In genomic region chr22:34885852-34886251, GRCh38 we compare ENCODE assay signal across 26 cellular contexts.
"Had no signal": no experiment of that assay in that cellular context is flagged by ENCODE, and none has a peak within 500 bp of the region (broad histone marks: within the 10 kb centered on the region; RNA-seq: fewer than 3 reads in every experiment).

No MANE protein-coding gene starts in this region.

- H3K4me3 ChIP-seq: body of pancreas, cardiac muscle cell, colonic mucosa, gastrocnemius medialis had no signal

- DNase-seq: activated CD4-positive, alpha-beta memory T cell treated with anti-CD3 and anti-CD28 coated beads, Interleukin-2, amount 10 ng/mL, durations not matched to agents 7 days and 5 days; activated CD4-positive, alpha-beta T cell treated with anti-CD3 and anti-CD28 coated beads for 1 hour; activated CD4-positive, alpha-beta T cell treated with anti-CD3 and anti-CD28 coated beads for 4 hours; activated CD4-positive, alpha-beta T cell treated with anti-CD3 and anti-CD28 coated beads, Interleukin-2, amount 10 ng/mL, durations not matched to agents 7 days and 5 days; activated CD4-positive, alpha-beta T cell treated with anti-CD3 and anti-CD28 coated beads, Interleukin-2, amount 50 U/mL, for 4 hours; activated effector memory CD4-positive, alpha-beta T cell treated with Interleukin-2 at 50 U/mL for 16 hours; activated gamma-delta T cell treated with Interleukin-2 at 50 U/mL for 16 hours; activated naive CD4-positive, alpha-beta T cell treated with anti-CD3 and anti-CD28 coated beads, Interleukin-2, amount 50 U/mL, for 16 hours; activated naive CD4-positive, alpha-beta T cell treated with Interleukin-2 at 50 U/mL for 16 hours; activated T-cell treated with anti-CD3 and anti-CD28 coated beads, Interleukin-2, amount 50 U/mL, for 4 hours; amniotic stem cell; anterior cingulate cortex; body of pancreas; central memory CD4-positive, alpha-beta T cell; cerebellar nuclear complex; colonic mucosa; effector CD8-positive, alpha-beta T cell; foreskin fibroblast; gastrocnemius medialis; T-helper 2 cell had no signal

- ATAC-seq: activated T-cell treated with anti-CD3 and anti-CD28 coated beads, Interleukin-2, amount 50 U/mL, for 4 hours; activated T-helper 17 cell treated with anti-CD3 and anti-CD28 coated beads, Interleukin-2, amount 50 U/mL, for 72 hours; body of pancreas; gastrocnemius medialis; WTC11 had no signal

- FAIRE-seq: astrocyte, endometrium, endothelial cell of umbilical vein had no signal

- H3K36me3 ChIP-seq: cardiac muscle cell, colonic mucosa, gastrocnemius medialis had no signal

- H3K4me1 ChIP-seq: body of pancreas, colonic mucosa, gastrocnemius medialis had no signal

- H3K27me3 ChIP-seq: body of pancreas, cardiac muscle cell, colonic mucosa, gastrocnemius medialis had no signal

- H3K9me3 ChIP-seq: colonic mucosa, gastrocnemius medialis had no signal

- H3K27ac ChIP-seq: body of pancreas, cardiac muscle cell, colonic mucosa, gastrocnemius medialis had no signal
